In genomic region chr14:72741836-72742681, GRCh38 we compare ENCODE assay signal across 16 cellular contexts.
DNase-seq lines count a peak whose midpoint lies in the region; TF ChIP-seq lines count a peak whose summit lies in the region.
"Had no signal": no experiment of that assay in that cellular context is flagged by ENCODE, and none has a peak within 500 bp of the region (broad histone marks: within the 10 kb centered on the region; RNA-seq: fewer than 3 reads in every experiment).

No MANE protein-coding gene starts in this region.

- H3K9me3 ChIP-seq in BE2C: no peaks in the 10 kb centered on the region
- H3K9me3 ChIP-seq: thoracic aorta had no signal

- peaks cover under 1% of the 10 kb centered on the region for H3K9me3 Mint-ChIP-seq in nephron progenitor cell
- H3K9me3 Mint-ChIP-seq: T-cell had no signal

- H3K27me3 Mint-ChIP-seq in nephron progenitor cell (ENCODE audit: low read depth, poor library complexity): peaks cover 14% of the 10 kb centered on the region
- H3K27me3 Mint-ChIP-seq: naive B cell, T-cell had no signal

- peaks cover 75% of the 10 kb centered on the region for H3K4me1 Mint-ChIP-seq in nephron progenitor cell
- H3K4me1 Mint-ChIP-seq: T-cell had no signal

- H3K4me3 Mint-ChIP-seq in nephron progenitor cell: peak overlapping the region; percentile 70
- H3K4me3 Mint-ChIP-seq: T-cell had no signal

- H3K27ac Mint-ChIP-seq in nephron progenitor cell: peak overlapping the region; percentile 11
- H3K27ac Mint-ChIP-seq: T-cell had no signal

- peaks cover 51% of the 10 kb centered on the region for H3K4me1 ChIP-seq in BE2C

- no peaks in the 10 kb centered on the region for H3K27me3 ChIP-seq in BE2C

- H3K36me3 Mint-ChIP-seq in nephron progenitor cell (ENCODE audit: low read depth): peaks cover 12% of the 10 kb centered on the region
- H3K36me3 Mint-ChIP-seq: T-cell had no signal

- DNase-seq in BE2C (peak; percentile 90), NCI-H524 treated with DMSO at 0.1 percent for 48 hours (lab: John Stamatoyannopoulos, UW) (peak; percentile 84), ecto neural progenitor cell (ENCODE audit: low spot score) (peak; percentile 39), nephron progenitor cell (peak; percentile 52), T-helper 2 cell (no peak), NCI-H2081 treated with DMSO at 0.1 percent for 48 hours (lab: John Stamatoyannopoulos, UW) (no peak), NCI-H1048 (lab: John Stamatoyannopoulos, UW) (no peak)
- no peak for DNase-seq in activated naive CD4-positive, alpha-beta T cell treated with Interleukin-2 at 50 U/mL for 16 hours
- DNase-seq: activated T-cell treated with anti-CD3 and anti-CD28 coated beads, Interleukin-2, amount 50 U/mL, for 48 hours; GF-D8; left colon; naive B cell; NCI-H1694; NCI-H748 treated with DMSO at 0.1 percent for 48 hours; T-cell had no signal

- no peaks in the 10 kb centered on the region; the same call in 1 of the 2 replicates for H3K36me3 ChIP-seq in BE2C
- H3K36me3 ChIP-seq: thoracic aorta had no signal

- TF ChIP-seq CTCF in BE2C (IDR thresholded peaks at IDR 0.05; ENCODE audit: low read depth, low read length) (no peak), nephron progenitor cell (IDR thresholded peaks at IDR 0.05) (no peak)

- peak overlapping the region; percentile 15 for H3K4me3 ChIP-seq in BE2C (ENCODE audit: low read depth, low read length)
- H3K4me3 ChIP-seq: thoracic aorta had no signal

Comparison
In these comparisons a context has a peak if more than half of its experiments do, and no peak if none do; other contexts are left out.
1. DNase-seq: peak in BE2C (single experiment), NCI-H524 treated with DMSO at 0.1 percent for 48 hours (single experiment), ecto neural progenitor cell (single experiment) and nephron progenitor cell (single experiment); none in T-helper 2 cell (0 of 5), activated naive CD4-positive, alpha-beta T cell treated with Interleukin-2 at 50 U/mL for 16 hours (single experiment), NCI-H2081 treated with DMSO at 0.1 percent for 48 hours (single experiment) and NCI-H1048 (single experiment).